Comparison of ENCODE assay signal across 8 cellular contexts in genomic region chrX:132217203-132218073, GRCh38. TPM values are rescaled to one million over a fixed set of nuclear protein-coding genes. Genes with fewer than 3 reads are reported as not detected.
DNase-seq lines count a peak whose midpoint lies in the region; ATAC-seq and TF ChIP-seq lines count a peak whose summit lies in the region.

No MANE protein-coding gene starts in this region.

- CTCF ChIA-PET in CD8-positive, alpha-beta memory T cell (lab: Charles Lee), result interaction anchor here (1.1 kb wide), 1 partner anchor 195 kb away, joined by 4 read pairs; the partner anchor contains the start of gene STK26

- no peaks in the 10 kb centered on the region for H3K9me3 Mint-ChIP-seq in CD8-positive, alpha-beta memory T cell
- H3K9me3 Mint-ChIP-seq in mesothelial cell of epicardium, result no peaks in the 10 kb centered on the region

- peaks cover 0 to 9% of the 10 kb centered on the region in 2 donors for H3K27me3 Mint-ChIP-seq in CD8-positive, alpha-beta memory T cell
- H3K27me3 Mint-ChIP-seq in mesothelial cell of epicardium (ENCODE audit: low read depth), result no peaks in the 10 kb centered on the region

- H3K27me3 ChIP-seq in CD8-positive, alpha-beta memory T cell (ENCODE audit: insufficient read depth, low read length, poor library complexity, severe bottlenecking), result no peaks in the 10 kb centered on the region
- no peaks in the 10 kb centered on the region for H3K27me3 ChIP-seq in endocrine pancreas (ENCODE audit: control insufficient read depth, insufficient read depth, low read length)

- ATAC-seq in GM21360 (IDR thresholded peaks at IDR 0.05; ENCODE audit: unreplicated experiment), result peak; percentile 48

- peak overlapping the region; percentile 89 to 98 (median 94) for H3K4me3 Mint-ChIP-seq in CD8-positive, alpha-beta memory T cell
- H3K4me3 Mint-ChIP-seq in mesothelial cell of epicardium, result peak overlapping the region; percentile 96

- H3K4me3 ChIP-seq in CD8-positive, alpha-beta memory T cell (ENCODE audit: low read length), result peak overlapping the region; percentile 99
- peak overlapping the region; percentile 87 for H3K4me3 ChIP-seq in endocrine pancreas (ENCODE audit: control insufficient read depth, insufficient read depth, low read length)

- POLR2A ChIA-PET in CD8-positive, alpha-beta memory T cell (lab: Charles Lee), result interaction anchor here (1.1 kb wide), 2 partner anchors 194 to 271 kb away, joined by 3 to 4 read pairs; no protein-coding TSS in a partner anchor

- peaks cover 40 to 55% (median 48%) of the 10 kb centered on the region in 3 donors for H3K4me1 Mint-ChIP-seq in CD8-positive, alpha-beta memory T cell
- H3K4me1 Mint-ChIP-seq in mesothelial cell of epicardium, result peaks cover 50% of the 10 kb centered on the region

- H3K27ac ChIP-seq in CD8-positive, alpha-beta memory T cell (ENCODE audit: low read depth, low read length), result peak overlapping the region; percentile 95

- H3K36me3 ChIP-seq in CD8-positive, alpha-beta memory T cell (ENCODE audit: insufficient read depth, low read length), result peaks cover 3% of the 10 kb centered on the region
- H3K36me3 ChIP-seq in endocrine pancreas (ENCODE audit: control insufficient read depth, insufficient read depth, low read length), result no peaks in the 10 kb centered on the region

- no peak for TF ChIP-seq CTCF in mesothelial cell of epicardium (IDR thresholded peaks at IDR 0.05; ENCODE audit: unreplicated experiment)

- peak; percentile 65 to 88 (median 82) for DNase-seq in CD8-positive, alpha-beta memory T cell
- DNase-seq in HS-5 (ENCODE audit: low read depth) (peak; percentile 41), NK-92 (lab: John Stamatoyannopoulos, UW; ENCODE audit: unreplicated experiment) (peak; percentile 6), mesothelial cell of epicardium (ENCODE audit: low spot score in 2 of 2, unreplicated experiment in 2 of 2) (peak; percentile 64 to 80)
- peak; percentile 56 to 71 for DNase-seq in activated CD8-positive, alpha-beta memory T cell treated with anti-CD3 and anti-CD28 coated beads for 4 hours (ENCODE audit: low read depth in 2 of 2)
- peak; percentile 59 to 64 for DNase-seq in stimulated activated CD8-positive, alpha-beta memory T cell treated with anti-CD3 and anti-CD28 coated beads, Interleukin-15, amount 100 ng/mL, for 48 hours (ENCODE audit: low read depth in 2 of 2)

- peak overlapping the region; percentile 96 to 100 (median 99) for H3K27ac Mint-ChIP-seq in CD8-positive, alpha-beta memory T cell
- H3K27ac Mint-ChIP-seq in mesothelial cell of epicardium, result peak overlapping the region; percentile 99

- peaks cover 35% of the 10 kb centered on the region for H3K4me1 ChIP-seq in CD8-positive, alpha-beta memory T cell (ENCODE audit: insufficient read depth, low read length)
- H3K4me1 ChIP-seq in endocrine pancreas (ENCODE audit: control insufficient read depth, insufficient read depth, low read length), result peaks cover 13% of the 10 kb centered on the region

- H3K9me3 ChIP-seq in CD8-positive, alpha-beta memory T cell (ENCODE audit: low read length), result no peaks in the 10 kb centered on the region
- H3K9me3 ChIP-seq in endocrine pancreas (ENCODE audit: control insufficient read depth, low read length), result no peaks in the 10 kb centered on the region

- peaks cover 0 to 33% (median 6%) of the 10 kb centered on the region in 3 donors for H3K36me3 Mint-ChIP-seq in CD8-positive, alpha-beta memory T cell
- H3K36me3 Mint-ChIP-seq in mesothelial cell of epicardium, result peaks cover 14% of the 10 kb centered on the region

- H3K9ac ChIP-seq in endocrine pancreas (ENCODE audit: control insufficient read depth, insufficient read depth, low read length), result peak overlapping the region; percentile 80

RNA-seq across cellular contexts. Expression of gene RAP2C, which starts 1.8 kb away (rescaled TPM):
- 10 to 100 TPM; 33.2 to 34.0 TPM for total RNA-seq in CD8-positive, alpha-beta memory T cell
- polyA plus RNA-seq in CD8-positive, alpha-beta memory T cell, result 17.6 TPM
- total RNA-seq in mesothelial cell of epicardium, result 80.1 to 85.0 TPM (median 83.0 TPM) in 3 replicates

Comparison
In these comparisons a context has a peak if more than half of its experiments do, and no peak if none do; other contexts are left out.
1. Peak in every context shown above with its lines: DNase-seq, ATAC-seq, H3K4me3 ChIP-seq and H3K27ac ChIP-seq.
2. DNase-seq: peak in every context shown above with its lines; median percentile 82 in CD8-positive, alpha-beta memory T cell; 72 in mesothelial cell of epicardium; 64 in activated CD8-positive, alpha-beta memory T cell treated with anti-CD3 and anti-CD28 coated beads for 4 hours; 62 in stimulated activated CD8-positive, alpha-beta memory T cell treated with anti-CD3 and anti-CD28 coated beads, Interleukin-15, amount 100 ng/mL, for 48 hours; 41 in HS-5; 6 in NK-92.